2 cellular contexts compared by ENCODE assay signal in the genomic region with DNA sequence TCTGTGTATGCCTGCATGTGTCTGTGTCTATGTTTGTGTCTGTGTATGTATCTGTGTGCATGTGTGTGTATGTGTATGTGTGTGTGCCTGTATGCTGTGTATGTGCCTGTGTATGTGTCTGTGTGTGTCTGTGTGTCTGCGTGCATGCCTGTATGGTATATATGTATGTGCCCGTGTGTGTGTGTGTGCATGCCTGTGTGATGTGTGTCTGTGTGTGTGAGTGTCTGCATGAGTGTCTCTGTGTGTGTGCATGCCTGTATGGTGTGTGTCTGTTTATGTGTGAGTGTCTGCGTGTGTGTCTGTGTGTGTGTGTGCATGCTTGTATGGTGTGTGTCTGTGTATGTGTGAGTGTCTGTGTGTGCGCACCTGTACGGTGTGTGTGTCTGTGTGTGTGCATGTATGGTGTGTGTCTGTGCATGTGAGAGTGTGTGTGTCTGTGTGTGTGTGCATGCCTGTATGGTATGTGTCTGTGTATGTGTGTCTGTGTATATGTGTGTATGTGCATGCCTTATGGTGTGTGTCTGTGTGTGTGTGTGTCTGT.
TF ChIP-seq lines count a peak whose summit lies in the region.

No MANE protein-coding gene starts in this region.

TF ChIP-seq in K562, 482 proteins besides CTCF, POLR2A, EP300 and RAD21:
- TF ChIP-seq KAT7 (CRISPR knock-in tag; IDR thresholded peaks at IDR 0.05; ENCODE audit: borderline replicate concordance) (no peak), ETV5 (CRISPR knock-in tag; IDR thresholded peaks at IDR 0.05; ENCODE audit: low read depth) (no peak), MECOM (CRISPR knock-in tag; IDR thresholded peaks at IDR 0.05) (no peak), ZFPM2 (CRISPR knock-in tag; IDR thresholded peaks at IDR 0.05) (no peak), GATAD2B (IDR thresholded peaks at IDR 0.05; ENCODE audit: borderline replicate concordance) (no peak), NFRKB (IDR thresholded peaks at IDR 0.05; ENCODE audit: low read depth) (no peak), HNRNPUL1 (IDR thresholded peaks at IDR 0.05; ENCODE audit: low read length) (no peak), KDM4B (IDR thresholded peaks at IDR 0.05; ENCODE audit: borderline replicate concordance in 2 of 2, low read depth in 1 of 2) (no peak), HDAC2 (IDR thresholded peaks at IDR 0.05) (no peak), CREB1 (IDR thresholded peaks at IDR 0.05) (no peak), CREB1 (CRISPR knock-in tag; IDR thresholded peaks at IDR 0.05) (no peak)
- TF ChIP-seq, protein P1, sequence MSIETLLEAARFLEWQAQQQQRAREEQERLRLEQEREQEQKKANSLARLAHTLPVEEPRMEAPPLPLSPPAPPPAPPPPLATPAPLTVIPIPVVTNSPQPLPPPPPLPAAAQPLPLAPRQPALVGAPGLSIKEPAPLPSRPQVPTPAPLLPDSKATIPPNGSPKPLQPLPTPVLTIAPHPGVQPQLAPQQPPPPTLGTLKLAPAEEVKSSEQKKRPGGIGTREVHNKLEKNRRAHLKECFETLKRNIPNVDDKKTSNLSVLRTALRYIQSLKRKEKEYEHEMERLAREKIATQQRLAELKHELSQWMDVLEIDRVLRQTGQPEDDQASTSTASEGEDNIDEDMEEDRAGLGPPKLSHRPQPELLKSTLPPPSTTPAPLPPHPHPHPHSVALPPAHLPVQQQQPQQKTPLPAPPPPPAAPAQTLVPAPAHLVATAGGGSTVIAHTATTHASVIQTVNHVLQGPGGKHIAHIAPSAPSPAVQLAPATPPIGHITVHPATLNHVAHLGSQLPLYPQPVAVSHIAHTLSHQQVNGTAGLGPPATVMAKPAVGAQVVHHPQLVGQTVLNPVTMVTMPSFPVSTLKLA (conservative IDR thresholded peaks at IDR 0.05) = no peak
- TF ChIP-seq, protein P2, sequence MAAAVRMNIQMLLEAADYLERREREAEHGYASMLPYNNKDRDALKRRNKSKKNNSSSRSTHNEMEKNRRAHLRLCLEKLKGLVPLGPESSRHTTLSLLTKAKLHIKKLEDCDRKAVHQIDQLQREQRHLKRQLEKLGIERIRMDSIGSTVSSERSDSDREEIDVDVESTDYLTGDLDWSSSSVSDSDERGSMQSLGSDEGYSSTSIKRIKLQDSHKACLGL (CRISPR knock-in tag; IDR thresholded peaks at IDR 0.05; ENCODE audit: borderline replicate concordance, poor library complexity, severe bottlenecking) = no peak

TF ChIP-seq in HepG2, 621 proteins besides CTCF, POLR2A, EP300 and RAD21:
- TF ChIP-seq NONO (IDR thresholded peaks at IDR 0.05) (0 out of 2 replicates have a peak, but pooled peaks have one; percentile 65), NONO (CRISPR knock-in tag; conservative IDR thresholded peaks at IDR 0.05) (no peak), PLRG1 (conservative IDR thresholded peaks at IDR 0.05) (0 out of 2 replicates have a peak, but pooled peaks have one; percentile 17), ZFP41 (CRISPR knock-in tag; IDR thresholded peaks at IDR 0.05; ENCODE audit: borderline replicate concordance) (no peak), SPEN (CRISPR knock-in tag; IDR thresholded peaks at IDR 0.05; ENCODE audit: low read depth) (no peak), ZNF530 (CRISPR knock-in tag; IDR thresholded peaks at IDR 0.05; ENCODE audit: low read depth) (no peak), DNMT3B (CRISPR knock-in tag; conservative IDR thresholded peaks at IDR 0.05) (no peak), ATM (IDR thresholded peaks at IDR 0.05; ENCODE audit: borderline replicate concordance) (peak; percentile 4; the same call in 1 of the 2 replicates)
- TF ChIP-seq, protein P3, sequence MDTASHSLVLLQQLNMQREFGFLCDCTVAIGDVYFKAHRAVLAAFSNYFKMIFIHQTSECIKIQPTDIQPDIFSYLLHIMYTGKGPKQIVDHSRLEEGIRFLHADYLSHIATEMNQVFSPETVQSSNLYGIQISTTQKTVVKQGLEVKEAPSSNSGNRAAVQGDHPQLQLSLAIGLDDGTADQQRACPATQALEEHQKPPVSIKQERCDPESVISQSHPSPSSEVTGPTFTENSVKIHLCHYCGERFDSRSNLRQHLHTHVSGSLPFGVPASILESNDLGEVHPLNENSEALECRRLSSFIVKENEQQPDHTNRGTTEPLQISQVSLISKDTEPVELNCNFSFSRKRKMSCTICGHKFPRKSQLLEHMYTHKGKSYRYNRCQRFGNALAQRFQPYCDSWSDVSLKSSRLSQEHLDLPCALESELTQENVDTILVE (CRISPR knock-in tag; IDR thresholded peaks at IDR 0.05) = no peak
- TF ChIP-seq, protein P4, sequence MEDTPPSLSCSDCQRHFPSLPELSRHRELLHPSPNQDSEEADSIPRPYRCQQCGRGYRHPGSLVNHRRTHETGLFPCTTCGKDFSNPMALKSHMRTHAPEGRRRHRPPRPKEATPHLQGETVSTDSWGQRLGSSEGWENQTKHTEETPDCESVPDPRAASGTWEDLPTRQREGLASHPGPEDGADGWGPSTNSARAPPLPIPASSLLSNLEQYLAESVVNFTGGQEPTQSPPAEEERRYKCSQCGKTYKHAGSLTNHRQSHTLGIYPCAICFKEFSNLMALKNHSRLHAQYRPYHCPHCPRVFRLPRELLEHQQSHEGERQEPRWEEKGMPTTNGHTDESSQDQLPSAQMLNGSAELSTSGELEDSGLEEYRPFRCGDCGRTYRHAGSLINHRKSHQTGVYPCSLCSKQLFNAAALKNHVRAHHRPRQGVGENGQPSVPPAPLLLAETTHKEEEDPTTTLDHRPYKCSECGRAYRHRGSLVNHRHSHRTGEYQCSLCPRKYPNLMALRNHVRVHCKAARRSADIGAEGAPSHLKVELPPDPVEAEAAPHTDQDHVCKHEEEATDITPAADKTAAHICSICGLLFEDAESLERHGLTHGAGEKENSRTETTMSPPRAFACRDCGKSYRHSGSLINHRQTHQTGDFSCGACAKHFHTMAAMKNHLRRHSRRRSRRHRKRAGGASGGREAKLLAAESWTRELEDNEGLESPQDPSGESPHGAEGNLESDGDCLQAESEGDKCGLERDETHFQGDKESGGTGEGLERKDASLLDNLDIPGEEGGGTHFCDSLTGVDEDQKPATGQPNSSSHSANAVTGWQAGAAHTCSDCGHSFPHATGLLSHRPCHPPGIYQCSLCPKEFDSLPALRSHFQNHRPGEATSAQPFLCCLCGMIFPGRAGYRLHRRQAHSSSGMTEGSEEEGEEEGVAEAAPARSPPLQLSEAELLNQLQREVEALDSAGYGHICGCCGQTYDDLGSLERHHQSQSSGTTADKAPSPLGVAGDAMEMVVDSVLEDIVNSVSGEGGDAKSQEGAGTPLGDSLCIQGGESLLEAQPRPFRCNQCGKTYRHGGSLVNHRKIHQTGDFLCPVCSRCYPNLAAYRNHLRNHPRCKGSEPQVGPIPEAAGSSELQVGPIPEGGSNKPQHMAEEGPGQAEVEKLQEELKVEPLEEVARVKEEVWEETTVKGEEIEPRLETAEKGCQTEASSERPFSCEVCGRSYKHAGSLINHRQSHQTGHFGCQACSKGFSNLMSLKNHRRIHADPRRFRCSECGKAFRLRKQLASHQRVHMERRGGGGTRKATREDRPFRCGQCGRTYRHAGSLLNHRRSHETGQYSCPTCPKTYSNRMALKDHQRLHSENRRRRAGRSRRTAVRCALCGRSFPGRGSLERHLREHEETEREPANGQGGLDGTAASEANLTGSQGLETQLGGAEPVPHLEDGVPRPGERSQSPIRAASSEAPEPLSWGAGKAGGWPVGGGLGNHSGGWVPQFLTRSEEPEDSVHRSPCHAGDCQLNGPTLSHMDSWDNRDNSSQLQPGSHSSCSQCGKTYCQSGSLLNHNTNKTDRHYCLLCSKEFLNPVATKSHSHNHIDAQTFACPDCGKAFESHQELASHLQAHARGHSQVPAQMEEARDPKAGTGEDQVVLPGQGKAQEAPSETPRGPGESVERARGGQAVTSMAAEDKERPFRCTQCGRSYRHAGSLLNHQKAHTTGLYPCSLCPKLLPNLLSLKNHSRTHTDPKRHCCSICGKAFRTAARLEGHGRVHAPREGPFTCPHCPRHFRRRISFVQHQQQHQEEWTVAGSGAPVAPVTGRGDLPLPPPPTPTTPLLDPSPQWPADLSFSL (CRISPR knock-in tag; IDR thresholded peaks at IDR 0.05) = peak; percentile 60; the same call in 1 of the 2 replicates
